ENCODE assay signal across 8 cellular contexts in the genomic region with DNA sequence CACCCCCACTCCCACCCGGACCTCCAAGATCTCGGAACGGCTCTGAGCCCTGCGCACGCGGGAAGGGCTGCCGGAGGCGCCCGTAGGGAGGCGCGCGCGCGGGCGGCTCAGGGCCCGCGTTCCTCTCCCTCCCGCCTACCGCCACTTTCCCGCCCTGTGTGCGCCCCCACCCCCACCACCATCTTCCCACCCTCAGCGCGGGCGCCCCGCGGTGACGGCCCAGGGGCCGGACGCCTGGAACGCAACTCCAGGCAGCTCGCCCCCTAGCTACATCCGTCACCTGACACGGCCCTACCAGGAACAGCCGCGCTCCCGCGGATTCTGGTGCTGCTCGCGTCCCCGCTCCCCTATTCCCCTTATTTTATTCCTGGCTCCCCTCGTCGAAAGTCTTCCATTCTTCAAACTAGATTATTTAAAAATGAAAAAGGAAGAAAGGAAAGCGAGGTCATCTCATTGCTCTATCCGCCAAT. TPM values are rescaled to one million over a fixed set of nuclear protein-coding genes. Genes with fewer than 3 reads are reported as not detected.
A peak's percentile ranks its signal among the peaks of the same experiment; 100 is the strongest.
DNase-seq lines count a peak whose midpoint lies in the region; ATAC-seq and TF ChIP-seq lines count a peak whose summit lies in the region.

CDKN2B-AS1 (plus strand) TSS at position 266 of the 470 bp plus-strand sequence.

- H3K27ac ChIP-seq in HUES64 (ENCODE audit: low read depth, low read length) (no peak within 1 kb of the TSS), Peyer's patch (peak within 1 kb of the TSS; percentile 87 to 93 (median 89)), skeletal muscle tissue (ENCODE audit: low read depth, low read length) (peak within 1 kb of the TSS; percentile 72)

- TF ChIP-seq CTCF in Peyer's patch (IDR thresholded peaks at IDR 0.05) (no peak), astrocyte of the spinal cord (IDR thresholded peaks at IDR 0.05; ENCODE audit: low read depth, low read length) (peak; percentile 8)

- H3K9ac ChIP-seq in HUES64 (ENCODE audit: low read depth, low read length) (no peak within 1 kb of the TSS), skeletal muscle tissue (ENCODE audit: low read depth in 1 of 3, low read length in 3 of 3) (peak within 1 kb of the TSS; percentile 69 to 74 (median 73))

- peaks cover 98% of the 10 kb centered on the region for H3K27me3 ChIP-seq in HUES64 (ENCODE audit: insufficient read depth, low read length)
- H3K27me3 ChIP-seq in Peyer's patch = peaks cover 0 to 4% of the 10 kb centered on the region in 2 donors
- peaks cover 17 to 27% (median 19%) of the 10 kb centered on the region in 3 donors for H3K27me3 ChIP-seq in skeletal muscle tissue (ENCODE audit: control insufficient read depth in 3 of 3, insufficient read depth in 3 of 3, low read length in 3 of 3)

- in situ Hi-C loops in astrocyte of the spinal cord (cut with HindIII; ENCODE audit: low sequenced_read_pairs) = no loop called here

- peaks cover 25% of the 10 kb centered on the region for H3K4me1 ChIP-seq in HUES64 (ENCODE audit: insufficient read depth, low read length)
- peaks cover 0 to 10% (median 0%) of the 10 kb centered on the region in 4 donors for H3K4me1 ChIP-seq in Peyer's patch
- H3K4me1 ChIP-seq in skeletal muscle tissue (ENCODE audit: control insufficient read depth in 3 of 3, insufficient read depth in 3 of 3, low read length in 3 of 3) = peaks cover 5 to 12% (median 11%) of the 10 kb centered on the region in 3 donors

- TF ChIP-seq POLR2A in Peyer's patch (IDR thresholded peaks at IDR 0.05) = no peak

- ATAC-seq in GM21717 (IDR thresholded peaks at IDR 0.05; ENCODE audit: unreplicated experiment) = peak; percentile 42

- DNase-seq in Peyer's patch (peak; percentile 65 to 77 (median 74)), astrocyte of the spinal cord (ENCODE audit: low read depth, low spot score) (peak; percentile 83), iPS-NIHi11 (ENCODE audit: low spot score) (peak; percentile 46), cerebellum (ENCODE audit: low spot score) (no peak)

- H3K9me3 ChIP-seq in HUES64 (ENCODE audit: insufficient read depth, low read depth, low read length) (no peaks in the 10 kb centered on the region), Peyer's patch (no peaks in the 10 kb centered on the region), skeletal muscle tissue (ENCODE audit: control insufficient read depth in 3 of 3, low read length in 3 of 3) (no peaks in the 10 kb centered on the region)

- peak within 1 kb of the TSS; percentile 94 for H3K4me3 ChIP-seq in GM08714 (ENCODE audit: low read length)
- peak within 1 kb of the TSS; percentile 69 for H3K4me3 ChIP-seq in HUES64 (ENCODE audit: low read length)
- peak within 1 kb of the TSS; percentile 79 to 84 (median 82) for H3K4me3 ChIP-seq in Peyer's patch
- peak within 1 kb of the TSS; percentile 81 for H3K4me3 ChIP-seq in astrocyte of the spinal cord (ENCODE audit: low read depth, low read length)
- peak within 1 kb of the TSS; percentile 79 to 87 (median 85) for H3K4me3 ChIP-seq in skeletal muscle tissue (ENCODE audit: low read length in 3 of 3)

- under 1% methylated on average over 44 of the region's 44 CpGs for WGBS in HUES64

- no peaks in the 10 kb centered on the region for H3K36me3 ChIP-seq in HUES64 (ENCODE audit: insufficient read depth, low read length)
- no peaks in the 10 kb centered on the region for H3K36me3 ChIP-seq in Peyer's patch
- no peaks in the 10 kb centered on the region for H3K36me3 ChIP-seq in skeletal muscle tissue (ENCODE audit: control insufficient read depth in 3 of 3, insufficient read depth in 3 of 3, low read length in 3 of 3)

RNA-seq across cellular contexts. Expression of gene CDKN2B-AS1, which starts in this region (rescaled TPM):
- not detected for polyA plus RNA-seq in HUES64 (2013, experiment 1 of 2)
- not detected for polyA plus RNA-seq in HUES64 (2013, experiment 2 of 2)
- 100 to 1,000 TPM in 1 of 4 donors, 10 to 100 TPM in 3; 22.7 to 129 (median 52.0) TPM for total RNA-seq in Peyer's patch
- total RNA-seq in skeletal muscle tissue = 0.52 TPM
- not detected for total RNA-seq in cerebellum

Comparison
In these comparisons a context has a peak if more than half of its experiments do, and no peak if none do; other contexts are left out.
1. RNA of gene CDKN2B-AS1 (total RNA-seq): 22.7 to 129 TPM in Peyer's patch; 0.52 TPM in skeletal muscle tissue (single experiment) and not detected in cerebellum (single experiment); every median in the first group is over 10 times any median in the second.
2. Peak in every context shown above with its lines, with median percentiles within 50 percentile points of each other: H3K4me3 ChIP-seq.